Comparison of ENCODE assay signal across 1 cellular context in genomic region chr16:49158029-49158642, GRCh38.
TF ChIP-seq lines count a peak whose summit lies in the region.

No MANE protein-coding gene starts in this region.

TF ChIP-seq in HepG2, 621 proteins besides CTCF, POLR2A, EP300 and RAD21 (continued from another document):
- TF ChIP-seq ZFYVE20 (CRISPR knock-in tag; IDR thresholded peaks at IDR 0.05; ENCODE audit: borderline replicate concordance, low read depth), result peak; percentile 94; the same call in 1 of the 2 replicates
- TF ChIP-seq ZNF484 (CRISPR knock-in tag; IDR thresholded peaks at IDR 0.05; ENCODE audit: borderline replicate concordance, low read depth), result peak; percentile 52; the same call in 1 of the 2 replicates
- peak; percentile 65; the same call in 1 of the 2 replicates for TF ChIP-seq SP4 (CRISPR knock-in tag; IDR thresholded peaks at IDR 0.05)
- TF ChIP-seq ZNF263 (CRISPR knock-in tag; IDR thresholded peaks at IDR 0.05), result peak; percentile 69
- TF ChIP-seq SAFB2 (CRISPR knock-in tag; IDR thresholded peaks at IDR 0.05; ENCODE audit: borderline replicate concordance, low read depth), result no peak
- no peak for TF ChIP-seq ZNF788 (CRISPR knock-in tag; IDR thresholded peaks at IDR 0.05; ENCODE audit: borderline replicate concordance)
- no peak for TF ChIP-seq TARDBP (CRISPR knock-in tag; IDR thresholded peaks at IDR 0.05)
- no peak for TF ChIP-seq GTF2F1 (IDR thresholded peaks at IDR 0.05; ENCODE audit: low read length)
- peak; percentile 99 for TF ChIP-seq KLF6 (CRISPR knock-in tag; IDR thresholded peaks at IDR 0.05)
- TF ChIP-seq ETV5 (CRISPR knock-in tag; IDR thresholded peaks at IDR 0.05; ENCODE audit: borderline replicate concordance), result peak; percentile 52; the same call in 1 of the 2 replicates
- peak; percentile 92; the same call in 1 of the 2 replicates for TF ChIP-seq ARHGAP35 (CRISPR knock-in tag; IDR thresholded peaks at IDR 0.05; ENCODE audit: borderline replicate concordance)
- TF ChIP-seq MLX (CRISPR knock-in tag; IDR thresholded peaks at IDR 0.05), result peak; percentile 44; the same call in 1 of the 2 replicates
- 0 out of 2 replicates have a peak, but pooled peaks have one; percentile 73 for TF ChIP-seq CHCHD3 (CRISPR knock-in tag; IDR thresholded peaks at IDR 0.05)
- no peak for TF ChIP-seq SETDB1 (CRISPR knock-in tag; IDR thresholded peaks at IDR 0.05; ENCODE audit: borderline replicate concordance)
- no peak for TF ChIP-seq PHF21A (CRISPR knock-in tag; IDR thresholded peaks at IDR 0.05)
- TF ChIP-seq ZFP36L1 (CRISPR knock-in tag; IDR thresholded peaks at IDR 0.05), result peak; percentile 89; the same call in 1 of the 2 replicates
- peak; percentile 96 for TF ChIP-seq ZMAT3 (CRISPR knock-in tag; conservative IDR thresholded peaks at IDR 0.05)
- TF ChIP-seq FOSL2 (CRISPR knock-in tag; IDR thresholded peaks at IDR 0.05), result peak; percentile 70
- TF ChIP-seq HMG20A (CRISPR knock-in tag; IDR thresholded peaks at IDR 0.05; ENCODE audit: borderline replicate concordance), result peak; percentile 53; the same call in 1 of the 2 replicates
- peak in 1 of 2 experiments; percentile 100 for TF ChIP-seq REST (IDR thresholded peaks at IDR 0.05; ENCODE audit: borderline replicate concordance in 1 of 2, low read depth in 1 of 2, low read length in 2 of 2)
- TF ChIP-seq ZNF629 (CRISPR knock-in tag; conservative IDR thresholded peaks at IDR 0.05), result peak; percentile 46; the same call in 1 of the 2 replicates
- TF ChIP-seq ZNF607 (CRISPR knock-in tag; IDR thresholded peaks at IDR 0.05; ENCODE audit: borderline replicate concordance), result peak; percentile 96
- peak; percentile 64; the same call in 1 of the 2 replicates for TF ChIP-seq ZNF777 (CRISPR knock-in tag; IDR thresholded peaks at IDR 0.05)
- no peak for TF ChIP-seq RXRA (CRISPR knock-in tag; IDR thresholded peaks at IDR 0.05)
- peak; percentile 96 for TF ChIP-seq KLF12 (CRISPR knock-in tag; IDR thresholded peaks at IDR 0.05; ENCODE audit: borderline replicate concordance)
- TF ChIP-seq ZNF143 (CRISPR knock-in tag; IDR thresholded peaks at IDR 0.05), result peak; percentile 37; the same call in 1 of the 2 replicates
- peak; percentile 80; the same call in 1 of the 2 replicates for TF ChIP-seq ZXDC (CRISPR knock-in tag; IDR thresholded peaks at IDR 0.05)
- peak; percentile 33; the same call in 1 of the 2 replicates for TF ChIP-seq GABPB1 (CRISPR knock-in tag; IDR thresholded peaks at IDR 0.05)
- peak; percentile 96 for TF ChIP-seq HMG20B (CRISPR knock-in tag; conservative IDR thresholded peaks at IDR 0.05)
- no peak for TF ChIP-seq CSRNP2 (CRISPR knock-in tag; conservative IDR thresholded peaks at IDR 0.05; ENCODE audit: low read depth)
- no peak for TF ChIP-seq CBX2 (IDR thresholded peaks at IDR 0.05; ENCODE audit: low read depth, low read length)
- TF ChIP-seq CBX2 (CRISPR knock-in tag; IDR thresholded peaks at IDR 0.05; ENCODE audit: low read depth), result no peak
- peak; percentile 76; the same call in 1 of the 2 replicates for TF ChIP-seq KLF13 (CRISPR knock-in tag; IDR thresholded peaks at IDR 0.05)
- peak; percentile 98 for TF ChIP-seq ZNF792 (CRISPR knock-in tag; IDR thresholded peaks at IDR 0.05)
- TF ChIP-seq AHR (CRISPR knock-in tag; IDR thresholded peaks at IDR 0.05), result 0 out of 2 replicates have a peak, but pooled peaks have one; percentile 73
- TF ChIP-seq ZNF670 (CRISPR knock-in tag; IDR thresholded peaks at IDR 0.05; ENCODE audit: borderline replicate concordance), result peak; percentile 79; the same call in 1 of the 2 replicates
- TF ChIP-seq RFXAP (CRISPR knock-in tag; IDR thresholded peaks at IDR 0.05; ENCODE audit: borderline replicate concordance), result peak; percentile 78; the same call in 1 of the 2 replicates
- no peak for TF ChIP-seq KDM1A (CRISPR knock-in tag; IDR thresholded peaks at IDR 0.05)
- TF ChIP-seq THAP11 (CRISPR knock-in tag; IDR thresholded peaks at IDR 0.05), result peak; percentile 69
- TF ChIP-seq ZNF33B (CRISPR knock-in tag; IDR thresholded peaks at IDR 0.05), result 0 out of 2 replicates have a peak, but pooled peaks have one; percentile 47
